In the genomic region with DNA sequence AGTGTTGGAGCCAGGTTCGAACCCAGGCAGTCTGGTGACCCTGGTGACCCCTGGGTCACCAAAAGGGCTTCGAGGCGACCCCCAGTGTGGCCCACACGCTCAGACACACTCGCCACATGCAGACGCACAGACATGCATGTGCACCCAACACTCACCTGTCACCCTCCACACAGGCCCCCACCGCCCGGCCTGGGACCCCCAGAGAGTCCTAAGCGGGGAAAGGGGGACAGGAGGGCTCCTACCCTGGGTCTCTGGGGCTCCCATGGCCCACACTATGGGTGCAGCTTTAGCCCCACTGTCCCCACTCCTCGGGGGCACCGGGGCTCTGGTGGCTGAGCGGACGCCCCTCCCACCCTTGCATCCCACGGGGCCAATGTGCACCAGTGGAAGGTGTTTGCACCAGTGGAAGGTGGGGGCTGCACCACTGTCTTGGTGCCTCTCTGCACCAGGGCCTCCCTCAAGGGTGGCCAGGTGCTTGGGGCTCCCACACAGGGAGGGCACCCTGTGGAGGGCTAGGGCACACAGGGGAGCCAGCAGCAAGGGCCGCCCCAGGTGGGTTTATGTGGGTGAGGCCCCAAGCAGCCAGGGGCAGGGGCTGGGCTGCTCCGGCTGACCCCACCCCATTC, we compare ENCODE assay signal across 17 cellular contexts. TPM values are rescaled to one million over a fixed set of nuclear protein-coding genes. Genes with fewer than 3 reads are reported as not detected.
DNase-seq lines count a peak whose midpoint lies in the region; ATAC-seq and TF ChIP-seq lines count a peak whose summit lies in the region.
"Had no signal": no experiment of that assay in that cellular context is flagged by ENCODE, and none has a peak within 500 bp of the region (broad histone marks: within the 10 kb centered on the region; RNA-seq: fewer than 3 reads in every experiment).

No MANE protein-coding gene starts in this region.

- H3K4me1 ChIP-seq in BLaER1 (peaks cover 33% of the 10 kb centered on the region), uterus (no peaks in the 10 kb centered on the region)

- H3K27ac ChIP-seq in BLaER1 (peak overlapping the region; percentile 78), angular gyrus (ENCODE audit: low read depth, low read length) (peak overlapping the region; percentile 99), layer of hippocampus (ENCODE audit: low read depth, low read length) (peak overlapping the region; percentile 57), uterus (no peak overlapping the region)
- H3K27ac ChIP-seq: C4-2B had no signal

- H3K36me3 ChIP-seq in BLaER1 (no peaks in the 10 kb centered on the region), uterus (no peaks in the 10 kb centered on the region)

- peak overlapping the region; percentile 22; the same call in 1 of the 2 replicates for H3K4me3 ChIP-seq in BLaER1
- no peak overlapping the region for H3K4me3 ChIP-seq in uterus
- H3K4me3 ChIP-seq: GM12878, GM23338 had no signal

- H3K4me2 ChIP-seq in BLaER1 = peak overlapping the region; percentile 92
- H3K4me2 ChIP-seq: GM23338 had no signal

- in situ Hi-C loops in G401 (cut with HindIII; ENCODE audit: low sequenced_read_pairs) = no loop called here

- H3K4me3 Mint-ChIP-seq in CD14-positive monocyte = peak overlapping the region in 1 of 2 donors; percentile 22
- H3K4me3 Mint-ChIP-seq: B cell; CD4-positive, alpha-beta memory T cell; GM23338; HFFc6 had no signal

- no peak for ATAC-seq in GM19455 (IDR thresholded peaks at IDR 0.05; ENCODE audit: unreplicated experiment)
- ATAC-seq: GM12878, GM23338, HCT116 had no signal

- H3K4me1 Mint-ChIP-seq in CD14-positive monocyte = peaks cover 9% of the 10 kb centered on the region
- H3K4me1 Mint-ChIP-seq: B cell; CD4-positive, alpha-beta memory T cell had no signal

- no peaks in the 10 kb centered on the region for H3K36me3 Mint-ChIP-seq in CD14-positive monocyte
- H3K36me3 Mint-ChIP-seq: CD4-positive, alpha-beta memory T cell had no signal

- no peaks in the 10 kb centered on the region for H3K27me3 ChIP-seq in BLaER1
- peaks cover 12% of the 10 kb centered on the region for H3K27me3 ChIP-seq in layer of hippocampus (ENCODE audit: control insufficient read depth, insufficient read depth, low read length)
- H3K27me3 ChIP-seq in uterus = no peaks in the 10 kb centered on the region

- TF ChIP-seq POLR2A in uterus (IDR thresholded peaks at IDR 0.05) = no peak

- peaks cover 0 to 6% (median 0%) of the 10 kb centered on the region in 7 donors for H3K9me3 Mint-ChIP-seq in CD14-positive monocyte
- H3K9me3 Mint-ChIP-seq: CD4-positive, alpha-beta memory T cell; GM23338; HFFc6 had no signal

- H4K20me1 ChIP-seq in BLaER1 = no peaks in the 10 kb centered on the region; the same call in 1 of the 2 replicates

- H3K27me3 Mint-ChIP-seq in CD14-positive monocyte (ENCODE audit: low read depth in 3 of 3) = peaks cover 5 to 21% (median 7%) of the 10 kb centered on the region in 3 donors

- DNase-seq in CD14-positive monocyte (ENCODE audit: low spot score) (peak; percentile 41), HuH-7.5 (ENCODE audit: low spot score) (no peak), G401 (ENCODE audit: low spot score) (no peak), uterus (no peak)
- DNase-seq: CD4-positive, alpha-beta memory T cell; DMS79 treated with DMSO at 0.1 percent for 48 hours; HFFc6; KG1 had no signal

- H3K9me3 ChIP-seq in BLaER1 = no peaks in the 10 kb centered on the region
- H3K9me3 ChIP-seq in uterus = no peaks in the 10 kb centered on the region

- intact Hi-C loops in CD14-positive monocyte (cut with micrococcal nuclease) (no loop called here), uterus (cut with DNase I; ENCODE audit: low total_unique reads) (no loop called here)

- H3K27ac Mint-ChIP-seq in CD14-positive monocyte = no peak overlapping the region
- H3K27ac Mint-ChIP-seq: B cell; CD4-positive, alpha-beta memory T cell; GM23338; HFFc6 had no signal

- H3K9ac ChIP-seq in BLaER1 = peak overlapping the region; percentile 64

- no peak for TF ChIP-seq CTCF in CD14-positive monocyte (IDR thresholded peaks at IDR 0.05)
- no peak for TF ChIP-seq CTCF in uterus (IDR thresholded peaks at IDR 0.05)

RNA-seq across cellular contexts. Expression of a gene that starts 9.9 kb away (rescaled TPM):
- polyA plus RNA-seq in CD14-positive monocyte = not detected
- total RNA-seq in G401 (2014; rRNA removed; shearing (Covaris generic)) = 12.0 and 13.5 TPM in 2 replicates
- 1 to 10 TPM in 1 of 4 donors, under 1 TPM in 1, not detected in 2; 0.69 to 1.3 TPM for total RNA-seq in uterus
- polyA plus RNA-seq: CD4-positive, alpha-beta memory T cell had no signal

RNA-seq across cellular contexts. Expression of a gene that starts 29.2 kb away (rescaled TPM):
- 10 to 100 TPM; 65.6 to 97.2 TPM for polyA plus RNA-seq in CD14-positive monocyte
- total RNA-seq in G401 (2014; rRNA removed; shearing (Covaris generic)) = 286 and 296 TPM in 2 replicates
- 100 to 1,000 TPM; 140 to 543 (median 252) TPM for total RNA-seq in uterus

RNA-seq across cellular contexts. Expression of a gene that starts 35.7 kb away (rescaled TPM):
- polyA plus RNA-seq in CD14-positive monocyte = under 1 TPM in 1 of 2 donors, not detected in 1; 0.10 TPM
- total RNA-seq in G401 (2014; rRNA removed; shearing (Covaris generic)) = 0.44 and 5.1 TPM in 2 replicates
- 10 to 100 TPM in 3 of 4 donors, 1 to 10 TPM in 1; 2.1 to 41.1 (median 20.5) TPM for total RNA-seq in uterus

Comparison
In these comparisons a context has a peak if more than half of its experiments do, and no peak if none do; other contexts are left out.
1. H3K27ac ChIP-seq: peak in BLaER1 (single experiment), angular gyrus (single experiment) and layer of hippocampus (single experiment); none in uterus (0 of 2).